ENCODE assay signal across 9 cellular contexts in the genomic region with DNA sequence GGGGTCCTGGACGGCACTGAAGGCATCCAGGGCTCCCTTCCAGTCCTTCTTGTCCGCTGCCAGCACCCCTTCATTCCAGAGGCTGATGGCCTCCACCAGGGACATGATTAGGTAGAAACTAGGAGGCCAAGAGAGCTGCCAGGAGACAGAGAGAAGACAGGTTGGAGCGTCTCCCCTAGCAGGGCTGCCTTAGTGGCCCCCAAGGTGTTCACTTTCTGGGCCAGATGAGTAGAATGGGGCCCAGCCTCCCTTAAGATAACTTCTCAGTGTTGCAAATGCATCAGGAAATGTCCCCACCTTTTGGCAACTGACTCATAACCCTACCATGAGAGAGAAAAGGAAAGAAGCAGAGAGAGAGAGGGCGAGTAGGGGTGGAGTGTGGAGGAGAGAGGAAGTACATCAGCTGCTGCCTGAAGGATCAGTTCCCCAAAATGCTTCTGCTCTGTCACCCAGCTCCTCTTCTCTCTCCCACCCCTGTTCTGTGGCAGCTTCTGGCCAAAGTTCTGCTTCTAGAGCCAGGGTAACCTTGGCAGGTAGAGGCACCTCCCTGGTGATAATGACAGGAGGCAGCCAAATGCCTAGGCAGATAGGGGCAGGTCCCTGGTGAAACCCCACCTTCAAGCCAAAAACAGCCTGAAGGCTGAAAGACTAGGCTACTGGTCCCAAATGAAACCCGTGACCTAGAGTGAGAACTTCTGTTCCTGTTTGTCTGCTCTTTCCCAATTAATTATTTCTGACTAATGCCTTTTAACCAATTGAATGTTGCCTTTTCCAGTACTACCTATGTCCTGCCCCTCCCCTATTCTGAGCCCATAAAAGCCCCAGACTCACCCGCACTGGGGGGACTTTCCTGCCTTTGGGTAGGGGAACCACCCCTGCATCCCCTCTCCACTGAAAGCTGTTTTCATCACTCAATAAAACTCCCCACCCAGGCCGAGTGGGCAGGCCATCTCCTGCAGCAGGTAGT. TPM values are rescaled to one million over a fixed set of nuclear protein-coding genes. Genes with fewer than 3 reads are reported as not detected.
DNase-seq lines count a peak whose midpoint lies in the region; ATAC-seq and TF ChIP-seq lines count a peak whose summit lies in the region.
"Had no signal": no experiment of that assay in that cellular context is flagged by ENCODE, and none has a peak within 500 bp of the region (broad histone marks: within the 10 kb centered on the region; RNA-seq: fewer than 3 reads in every experiment).

A gene with protein sequence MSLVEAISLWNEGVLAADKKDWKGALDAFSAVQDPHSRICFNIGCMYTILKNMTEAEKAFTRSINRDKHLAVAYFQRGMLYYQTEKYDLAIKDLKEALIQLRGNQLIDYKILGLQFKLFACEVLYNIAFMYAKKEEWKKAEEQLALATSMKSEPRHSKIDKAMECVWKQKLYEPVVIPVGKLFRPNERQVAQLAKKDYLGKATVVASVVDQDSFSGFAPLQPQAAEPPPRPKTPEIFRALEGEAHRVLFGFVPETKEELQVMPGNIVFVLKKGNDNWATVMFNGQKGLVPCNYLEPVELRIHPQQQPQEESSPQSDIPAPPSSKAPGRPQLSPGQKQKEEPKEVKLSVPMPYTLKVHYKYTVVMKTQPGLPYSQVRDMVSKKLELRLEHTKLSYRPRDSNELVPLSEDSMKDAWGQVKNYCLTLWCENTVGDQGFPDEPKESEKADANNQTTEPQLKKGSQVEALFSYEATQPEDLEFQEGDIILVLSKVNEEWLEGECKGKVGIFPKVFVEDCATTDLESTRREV (minus strand): TSS at position 235 of the 967 bp plus-strand sequence. CDS start 130 bp downstream, at position 105.

- peak within 1 kb of the TSS; percentile 35 for H3K4me3 Mint-ChIP-seq in natural killer cell treated with Interleukin-12 subunit alpha and Interleukin-12 subunit beta and Interleukin-15 and Interleukin-18, amount 100 ng/mL, for 72 hours

- peaks cover 11 to 13% of the 10 kb centered on the region in 2 donors for H3K27me3 Mint-ChIP-seq in natural killer cell treated with Interleukin-12 subunit alpha and Interleukin-12 subunit beta and Interleukin-15 and Interleukin-18, amount 100 ng/mL, for 72 hours

- no peaks in the 10 kb centered on the region for H3K27me3 ChIP-seq in breast epithelium
- no peaks in the 10 kb centered on the region for H3K27me3 ChIP-seq in prostate gland (replicated peaks; ENCODE audit: insufficient read depth)

- 88% methylated on average over 7 of the region's 7 CpGs for WGBS in prostate gland

- no peaks in the 10 kb centered on the region for H3K9me3 Mint-ChIP-seq in natural killer cell treated with Interleukin-12 subunit alpha and Interleukin-12 subunit beta and Interleukin-15 and Interleukin-18, amount 100 ng/mL, for 72 hours

- ATAC-seq in GM18861 (IDR thresholded peaks at IDR 0.05; ENCODE audit: unreplicated experiment), result peak; percentile 66
- peak; percentile 71 for ATAC-seq in HG02571 (IDR thresholded peaks at IDR 0.05; ENCODE audit: unreplicated experiment)
- peak; percentile 90 to 94 for ATAC-seq in natural killer cell treated with Interleukin-12 subunit alpha and Interleukin-12 subunit beta and Interleukin-15 and Interleukin-18, amount 100 ng/mL, for 72 hours

- no peaks in the 10 kb centered on the region for H3K9me3 ChIP-seq in breast epithelium
- no peaks in the 10 kb centered on the region for H3K9me3 ChIP-seq in prostate gland

- DNase-seq in MV-4-11 (lab: John Stamatoyannopoulos, UW) (peak; percentile 99), breast epithelium (ENCODE audit: low spot score in 2 of 2) (no peak), iPS-NIHi7 (ENCODE audit: extremely low spot score) (no peak), NCI-H146 treated with DMSO at 0.1 percent for 48 hours (lab: John Stamatoyannopoulos, UW; ENCODE audit: unreplicated experiment) (no peak), prostate gland (ENCODE audit: low spot score) (no peak)
- peak; percentile 76 for DNase-seq in natural killer cell treated with Interleukin-12 subunit alpha and Interleukin-12 subunit beta and Interleukin-15 and Interleukin-18, amount 100 ng/mL, for 72 hours (ENCODE audit: low spot score)

- no peak for TF ChIP-seq POLR2A in breast epithelium (IDR thresholded peaks at IDR 0.05)
- TF ChIP-seq POLR2A in prostate gland (IDR thresholded peaks at IDR 0.05), result no peak

- peak within 1 kb of the TSS; percentile 86 to 96 for H3K27ac Mint-ChIP-seq in natural killer cell treated with Interleukin-12 subunit alpha and Interleukin-12 subunit beta and Interleukin-15 and Interleukin-18, amount 100 ng/mL, for 72 hours

- H3K4me3 ChIP-seq in breast epithelium (peak within 1 kb of the TSS in 2 of 3 donors; percentile 11 to 24), prostate gland (no peak within 1 kb of the TSS)

- H3K4me1 ChIP-seq in breast epithelium (no peaks in the 10 kb centered on the region), prostate gland (replicated peaks) (no peaks in the 10 kb centered on the region)
- H3K4me1 ChIP-seq: parathyroid adenoma had no signal

- peaks cover 4% of the 10 kb centered on the region for H3K36me3 Mint-ChIP-seq in natural killer cell treated with Interleukin-12 subunit alpha and Interleukin-12 subunit beta and Interleukin-15 and Interleukin-18, amount 100 ng/mL, for 72 hours

- TF ChIP-seq CTCF in breast epithelium (IDR thresholded peaks at IDR 0.05), result no peak
- TF ChIP-seq CTCF in prostate gland (IDR thresholded peaks at IDR 0.05), result no peak

- intact Hi-C loops in breast epithelium (cut with DNase I; ENCODE audit: low total_unique reads) (no loop called here), prostate gland (cut with DNase I) (no loop called here)

- H3K36me3 ChIP-seq in breast epithelium, result no peaks in the 10 kb centered on the region
- no peaks in the 10 kb centered on the region for H3K36me3 ChIP-seq in prostate gland

- H3K4me1 Mint-ChIP-seq in natural killer cell treated with Interleukin-12 subunit alpha and Interleukin-12 subunit beta and Interleukin-15 and Interleukin-18, amount 100 ng/mL, for 72 hours (ENCODE audit: low read depth in 2 of 2), result peaks cover 25 to 35% of the 10 kb centered on the region in 2 donors

- H3K27ac ChIP-seq in breast epithelium (no peak within 1 kb of the TSS), prostate gland (no peak within 1 kb of the TSS)
- H3K27ac ChIP-seq: parathyroid adenoma had no signal

RNA-seq across cellular contexts. Expression of the gene that starts here (rescaled TPM):
- total RNA-seq in breast epithelium, result 10 to 100 TPM in 2 of 3 donors, 1 to 10 TPM in 1; 4.6 to 45.0 (median 13.0) TPM
- 10 to 100 TPM in 1 of 2 donors, 1 to 10 TPM in 1; 5.4 to 20.5 TPM for total RNA-seq in natural killer cell treated with Interleukin-12 subunit alpha and Interleukin-12 subunit beta and Interleukin-15 and Interleukin-18, amount 100 ng/mL, for 72 hours
- 1 to 10 TPM; 2.1 to 5.6 TPM for total RNA-seq in prostate gland

Comparison
In these comparisons a context has a peak if more than half of its experiments do, and no peak if none do; other contexts are left out.
1. DNase-seq: peak in MV-4-11 (single experiment) and natural killer cell treated with Interleukin-12 subunit alpha and Interleukin-12 subunit beta and Interleukin-15 and Interleukin-18, amount 100 ng/mL, for 72 hours (single experiment); none in breast epithelium (0 of 2), iPS-NIHi7 (single experiment), NCI-H146 treated with DMSO at 0.1 percent for 48 hours (single experiment) and prostate gland (single experiment).
2. H3K4me3 ChIP-seq: peak in breast epithelium (2 of 3); none in prostate gland (0 of 2).
3. Peak in every context shown above with its lines, with median percentiles within 50 percentile points of each other: ATAC-seq.